9 cellular contexts compared by ENCODE assay signal in the genomic region with DNA sequence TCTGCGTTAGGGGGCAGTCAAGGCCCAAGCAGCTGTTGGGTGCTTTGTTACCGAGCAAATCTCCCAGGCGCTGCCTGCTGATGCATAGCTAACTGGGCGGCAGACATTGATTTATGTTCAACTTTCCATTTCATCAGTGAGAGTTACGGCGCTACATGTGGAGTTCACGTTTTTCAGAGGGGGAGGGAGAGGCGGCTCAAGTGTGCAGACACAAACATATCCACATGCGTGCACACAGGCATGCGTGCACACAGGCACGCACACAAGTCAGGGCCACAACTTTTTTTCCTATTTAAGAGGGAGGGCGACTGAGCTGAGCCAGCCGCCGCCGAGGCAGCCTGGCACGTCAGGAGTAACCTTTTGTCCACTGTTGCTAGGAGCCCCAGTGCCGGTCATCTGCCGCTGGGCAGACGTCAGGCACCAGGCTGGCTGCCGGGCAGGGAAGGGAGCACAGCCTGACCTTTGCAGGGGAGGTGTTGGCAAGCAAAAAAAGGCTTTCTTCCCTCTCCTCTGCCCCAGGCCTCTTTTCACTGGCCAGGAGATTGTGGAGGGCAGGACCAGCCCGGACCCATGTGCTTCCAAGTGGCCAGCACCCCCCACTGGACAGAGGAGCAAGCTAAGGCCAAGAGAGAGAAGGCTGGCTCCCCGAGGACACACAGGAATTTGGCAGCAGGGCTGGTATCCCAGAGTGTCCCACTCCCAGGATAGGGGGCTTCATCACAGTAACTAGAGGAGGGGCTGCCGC.
DNase-seq lines count a peak whose midpoint lies in the region; ATAC-seq and TF ChIP-seq lines count a peak whose summit lies in the region.
"Had no signal": no experiment of that assay in that cellular context is flagged by ENCODE, and none has a peak within 500 bp of the region (broad histone marks: within the 10 kb centered on the region; RNA-seq: fewer than 3 reads in every experiment).

No MANE protein-coding gene starts in this region.

- no peaks in the 10 kb centered on the region for H3K9me3 ChIP-seq in sigmoid colon

- H3K4me1 ChIP-seq in sigmoid colon: peaks cover 0 to 85% (median 84%) of the 10 kb centered on the region in 4 donors

- H3K36me3 ChIP-seq in sigmoid colon: no peaks in the 10 kb centered on the region

- TF ChIP-seq EP300 in sigmoid colon (IDR thresholded peaks at IDR 0.05): peak in 1 of 4 donors; percentile 78

- no peak for ATAC-seq in HG02981 (IDR thresholded peaks at IDR 0.05; ENCODE audit: unreplicated experiment)
- ATAC-seq: left colon had no signal

- intact Hi-C loops in sigmoid colon (cut with DNase I): loop anchor here (1.0 to 5.0 kb wide), 7 partner anchors 64 to 274 kb away; partner anchors contain the start of genes ACOT11, CYB5RL, MRPL37 and SSBP3

- peak overlapping the region in 3 of 4 donors; percentile 5 to 22 (median 5) for H3K4me3 ChIP-seq in sigmoid colon

- TF ChIP-seq POLR2A in sigmoid colon (IDR thresholded peaks at IDR 0.05): no peak

- no peaks in the 10 kb centered on the region for H3K27me3 ChIP-seq in sigmoid colon

- peak overlapping the region; percentile 88 to 95 (median 92) for H3K27ac ChIP-seq in sigmoid colon

- DNase-seq in COLO829 (ENCODE audit: low spot score): peak; percentile 88
- peak; percentile 81 for DNase-seq in NCI-H1436 (lab: John Stamatoyannopoulos, UW)
- peak in 54 of 58 donors; percentile 22 to 87 (median 69) for DNase-seq in anterior cingulate cortex (lab: John Stamatoyannopoulos, UW)
- peak; percentile 58 to 81 for DNase-seq in hippocampal formation (lab: John Stamatoyannopoulos, UW)
- peak; percentile 96 for DNase-seq in sigmoid colon
- DNase-seq in stimulated activated CD4-positive, alpha-beta T cell treated with anti-CD3 and anti-CD28 coated beads, Interleukin-2, amount 100 ng/mL, for 48 hours: no peak
- DNase-seq in activated CD4-positive, alpha-beta T cell treated with anti-CD3 and anti-CD28 coated beads, Interleukin-2, amount 50 U/mL, for 48 hours: no peak

- WGBS in sigmoid colon, 2 donors: 74 to 82% methylated on average over 23 of the region's 23 CpGs

- TF ChIP-seq CTCF in sigmoid colon (IDR thresholded peaks at IDR 0.05): peak in 3 of 4 experiments; percentile 20 to 72 (median 62)

Comparison
In these comparisons a context has a peak if more than half of its experiments do, and no peak if none do; other contexts are left out.
1. DNase-seq: peak in COLO829 (single experiment), NCI-H1436 (single experiment), anterior cingulate cortex (54 of 58), hippocampal formation (2 of 2) and sigmoid colon (single experiment); none in stimulated activated CD4-positive, alpha-beta T cell treated with anti-CD3 and anti-CD28 coated beads, Interleukin-2, amount 100 ng/mL, for 48 hours (0 of 2) and activated CD4-positive, alpha-beta T cell treated with anti-CD3 and anti-CD28 coated beads, Interleukin-2, amount 50 U/mL, for 48 hours (0 of 2).